In genomic region chr17:28999216-28999615, GRCh38 we compare ENCODE assay signal across 18 cellular contexts. TPM values are rescaled to one million over a fixed set of nuclear protein-coding genes. Genes with fewer than 3 reads are reported as not detected.
DNase-seq lines count a peak whose midpoint lies in the region; ATAC-seq and TF ChIP-seq lines count a peak whose summit lies in the region.
"Had no signal": no experiment of that assay in that cellular context is flagged by ENCODE, and none has a peak within 500 bp of the region (broad histone marks: within the 10 kb centered on the region; RNA-seq: fewer than 3 reads in every experiment).

No MANE protein-coding gene starts in this region.

- no peak for TF ChIP-seq CTCF in SK-N-SH (IDR thresholded peaks at IDR 0.05)

- H3K9me3 ChIP-seq in SK-N-SH = no peaks in the 10 kb centered on the region
- H3K9me3 ChIP-seq: Caco-2 had no signal

- CTCF ChIA-PET in SK-N-SH (lab: Yijun Ruan, JAX) = interaction anchor here (1.0 to 3.4 kb wide), 5 partner anchors 12 to 119 kb away, joined by 3 to 18 read pairs (median 5); no protein-coding TSS in a partner anchor

- H3K4me3 ChIP-seq in SK-N-SH (ENCODE audit: low read depth in 2 of 2, low read length in 1 of 2) = no peak overlapping the region
- H3K4me3 ChIP-seq: PC-9 had no signal

- no peaks in the 10 kb centered on the region for H3K36me3 Mint-ChIP-seq in activated T-helper 17 cell treated with anti-CD3 and anti-CD28 coated beads, Interleukin-2, amount 50 U/mL, for 72 hours (ENCODE audit: low read depth)

- no peaks in the 10 kb centered on the region for H3F3A ChIP-seq in SK-N-SH (replicated peaks; ENCODE audit: insufficient read depth)

- no peaks in the 10 kb centered on the region for H3K9me2 ChIP-seq in SK-N-SH

- no peak for TF ChIP-seq RAD21 in SK-N-SH (IDR thresholded peaks at IDR 0.05; ENCODE audit: low read length)

- TF ChIP-seq EP300 in SK-N-SH (IDR thresholded peaks at IDR 0.05; ENCODE audit: borderline replicate concordance in 1 of 2, low read depth in 1 of 2, low read length in 1 of 2) = no peak

- H3K27ac Mint-ChIP-seq in activated T-helper 17 cell treated with anti-CD3 and anti-CD28 coated beads, Interleukin-2, amount 50 U/mL, for 72 hours = no peak overlapping the region

- ATAC-seq in activated T-helper 17 cell treated with anti-CD3 and anti-CD28 coated beads, Interleukin-2, amount 50 U/mL, for 72 hours (replicated peaks) = no peak

- H3K4me3 Mint-ChIP-seq in activated T-helper 17 cell treated with anti-CD3 and anti-CD28 coated beads, Interleukin-2, amount 50 U/mL, for 72 hours = no peak overlapping the region

- H3K4me1 ChIP-seq in SK-N-SH (ENCODE audit: control insufficient read depth in 1 of 2, insufficient read depth in 2 of 2, low read depth in 1 of 2, low read length in 1 of 2) = peaks cover 0 to 38% of the 10 kb centered on the region in 2 experiments; a peak in 1 of 4 replicates
- H3K4me1 ChIP-seq: Caco-2 had no signal

- 30% methylated on average over 2 of the region's 5 CpGs for WGBS in SK-N-SH (ENCODE audit: low lambda C conversion rate)

- H4K20me1 ChIP-seq in SK-N-SH (ENCODE audit: insufficient read depth) = no peaks in the 10 kb centered on the region

- H3K27me3 Mint-ChIP-seq in activated T-helper 17 cell treated with anti-CD3 and anti-CD28 coated beads, Interleukin-2, amount 50 U/mL, for 72 hours = peaks cover 22% of the 10 kb centered on the region

- H3K9me3 Mint-ChIP-seq in activated T-helper 17 cell treated with anti-CD3 and anti-CD28 coated beads, Interleukin-2, amount 50 U/mL, for 72 hours = no peaks in the 10 kb centered on the region

- no peak overlapping the region for H3K9ac ChIP-seq in SK-N-SH

- H3K36me3 ChIP-seq in SK-N-SH (replicated peaks in 1 of 2; ENCODE audit: control insufficient read depth in 1 of 2, insufficient read depth in 2 of 2, low read length in 1 of 2) = no peaks in the 10 kb centered on the region

- POLR2A ChIA-PET in SK-N-SH (lab: Yijun Ruan, JAX) = no interaction called here

- DNase-seq in NCI-H1105 treated with DMSO at 0.1 percent for 48 hours (lab: John Stamatoyannopoulos, UW) (peak; percentile 57), NCI-H1105 (lab: John Stamatoyannopoulos, UW) (no peak), COR-L47 (lab: John Stamatoyannopoulos, UW) (peak; percentile 80), NCI-H146 (lab: John Stamatoyannopoulos, UW) (peak; percentile 74), NCI-H345 treated with DMSO at 0.1 percent for 48 hours (lab: John Stamatoyannopoulos, UW; ENCODE audit: unreplicated experiment) (peak; percentile 29), SK-N-SH (no peak)
- DNase-seq in stimulated activated CD4-positive, alpha-beta T cell treated with anti-CD3 and anti-CD28 coated beads, Interleukin-12 subunit alpha, Interleukin-12 subunit beta, amount 100 ng/mL, for 4 hours = no peak
- DNase-seq: 8988T, Caco-2, GOT3, MM.1S, PC-9, SIG-M5 had no signal

- H3K4me2 ChIP-seq in SK-N-SH = no peak overlapping the region
- H3K4me2 ChIP-seq: PC-9 had no signal

- H3K79me2 ChIP-seq in SK-N-SH (ENCODE audit: insufficient read depth) = no peaks in the 10 kb centered on the region

- H3K27ac ChIP-seq in SK-N-SH (ENCODE audit: low read depth in 2 of 2, low read length in 1 of 2) = no peak overlapping the region
- H3K27ac ChIP-seq: PC-9, RWPE1 had no signal

- no peaks in the 10 kb centered on the region for H3K4me1 Mint-ChIP-seq in activated T-helper 17 cell treated with anti-CD3 and anti-CD28 coated beads, Interleukin-2, amount 50 U/mL, for 72 hours

- no peak overlapping the region for H2AFZ ChIP-seq in SK-N-SH (ENCODE audit: low read depth)
- H2AFZ ChIP-seq: PC-9 had no signal

- peaks cover 15% of the 10 kb centered on the region; the same call in 1 of the 2 replicates for H3K27me3 ChIP-seq in SK-N-SH (ENCODE audit: insufficient read depth)

TF ChIP-seq in SK-N-SH, 30 proteins besides CTCF, POLR2A, EP300 and RAD21:
- TF ChIP-seq YY1 (IDR thresholded peaks at IDR 0.05; ENCODE audit: low read depth) (no peak), MEF2A (IDR thresholded peaks at IDR 0.05; ENCODE audit: borderline replicate concordance, low read depth) (no peak), EZH2phosphoT487 (IDR thresholded peaks at IDR 0.05; ENCODE audit: borderline replicate concordance, low read depth) (no peak), NFIC (IDR thresholded peaks at IDR 0.05; ENCODE audit: borderline replicate concordance) (no peak), GABPA (IDR thresholded peaks at IDR 0.05; ENCODE audit: low read depth) (no peak)

RNA-seq across cellular contexts. Expression of gene SEZ6, which starts 6.6 kb away (rescaled TPM):
- 0.12 and 0.37 TPM in 2 replicates for polyA plus RNA-seq in SK-N-SH (2012; rRNA removed)
- 0.19 and 0.43 TPM in 2 replicates for polyA plus RNA-seq in SK-N-SH (2012; cell fraction: cytosol; rRNA removed)
- 0.34 and 0.36 TPM in 2 replicates for polyA plus RNA-seq in SK-N-SH (2012; cell fraction: nucleus; rRNA removed)
- total RNA-seq in activated T-helper 17 cell treated with anti-CD3 and anti-CD28 coated beads, Interleukin-2, amount 50 U/mL, for 72 hours = not detected
- total RNA-seq: Caco-2; LHCN-M2; PC-9; T-helper 1 cell treated with Interleukin-12 subunit alpha and Interleukin-12 subunit beta and Interleukin-4 antibody, amounts not matched to agents 30 ng/mL and 1 ng/mL, for 36 hours had no signal
- polyA plus RNA-seq: AG04450 had no signal

RNA-seq across cellular contexts. Expression of gene PIPOX, which starts 43.7 kb away (rescaled TPM):
- 0.31 and 0.55 TPM in 2 replicates for polyA plus RNA-seq in SK-N-SH (2012; rRNA removed)
- polyA plus RNA-seq in SK-N-SH (2012; cell fraction: cytosol; rRNA removed) = 0.22 and 0.26 TPM in 2 replicates
- polyA plus RNA-seq in SK-N-SH (2012; cell fraction: nucleus; rRNA removed) = 1.8 and 2.6 TPM in 2 replicates
- 1 to 10 TPM; 2.0 to 5.6 TPM for total RNA-seq in activated T-helper 17 cell treated with anti-CD3 and anti-CD28 coated beads, Interleukin-2, amount 50 U/mL, for 72 hours

RNA-seq across cellular contexts. Expression of gene PHF12, which starts 47.9 kb away (rescaled TPM):
- 17.8 and 24.0 TPM in 2 replicates for polyA plus RNA-seq in SK-N-SH (2012; rRNA removed)
- 12.2 and 17.3 TPM in 2 replicates for polyA plus RNA-seq in SK-N-SH (2012; cell fraction: cytosol; rRNA removed)
- 53.0 and 68.5 TPM in 2 replicates for polyA plus RNA-seq in SK-N-SH (2012; cell fraction: nucleus; rRNA removed)
- total RNA-seq in activated T-helper 17 cell treated with anti-CD3 and anti-CD28 coated beads, Interleukin-2, amount 50 U/mL, for 72 hours = 10 to 100 TPM; 56.9 to 60.2 TPM

Comparison
In these comparisons a context has a peak if more than half of its experiments do, and no peak if none do; other contexts are left out.
1. DNase-seq: peak in NCI-H1105 treated with DMSO at 0.1 percent for 48 hours (single experiment), COR-L47 (single experiment), NCI-H146 (single experiment) and NCI-H345 treated with DMSO at 0.1 percent for 48 hours (single experiment); none in NCI-H1105 (single experiment), SK-N-SH (single experiment) and stimulated activated CD4-positive, alpha-beta T cell treated with anti-CD3 and anti-CD28 coated beads, Interleukin-12 subunit alpha, Interleukin-12 subunit beta, amount 100 ng/mL, for 4 hours (single experiment).